ENCODE assay signal across 35 cellular contexts in genomic region chr19:48359123-48359522, GRCh38. TPM values are rescaled to one million over a fixed set of nuclear protein-coding genes. Genes with fewer than 3 reads are reported as not detected.
A peak's percentile ranks its signal among the peaks of the same experiment; 100 is the strongest.
DNase-seq lines count a peak whose midpoint lies in the region; ATAC-seq and TF ChIP-seq lines count a peak whose summit lies in the region.
"Had no signal": no experiment of that assay in that cellular context is flagged by ENCODE, and none has a peak within 500 bp of the region (broad histone marks: within the 10 kb centered on the region; RNA-seq: fewer than 3 reads in every experiment).

No MANE protein-coding gene starts in this region.

- H3K4me3 ChIP-seq in Caco-2 (ENCODE audit: low read depth, low read length) (no peak overlapping the region), HEK293 (ENCODE audit: low read depth, low read length) (no peak overlapping the region), dorsolateral prefrontal cortex (no peak overlapping the region)
- H3K4me3 ChIP-seq: A549; BLaER1; BLaER1 treated with 17β-estradiol and CSF1 and Interleukin-3, amounts not matched to agents 10 nM and 100 nM had no signal

- no peaks in the 10 kb centered on the region for H3K9me3 Mint-ChIP-seq in Caco-2 (ENCODE audit: unreplicated experiment)
- H3K9me3 Mint-ChIP-seq: CD4-positive, alpha-beta memory T cell; CD4-positive, alpha-beta T cell; CD4-positive, CD25-positive, alpha-beta regulatory T cell; CD8-positive, alpha-beta memory T cell; CD8-positive, alpha-beta T cell had no signal

- no peaks in the 10 kb centered on the region for H3K36me3 ChIP-seq in Caco-2 (ENCODE audit: control insufficient read depth, insufficient read depth, low read length)
- H3K36me3 ChIP-seq in HEK293 (ENCODE audit: control insufficient read depth in 2 of 2, insufficient read depth in 1 of 2, low read length in 2 of 2), result peaks cover 3 to 7% of the 10 kb centered on the region in 2 experiments; a peak in 2 of 3 replicates
- H3K36me3 ChIP-seq: BE2C had no signal

- H3K27ac ChIP-seq in HEK293 (ENCODE audit: extremely low read depth, low read depth, low read length), result no peak overlapping the region
- H3K27ac ChIP-seq in RWPE1, result peak overlapping the region; percentile 19; the same call in 1 of the 2 replicates
- H3K27ac ChIP-seq in dorsolateral prefrontal cortex, result no peak overlapping the region
- H3K27ac ChIP-seq: 22Rv1; BLaER1; BLaER1 treated with 17β-estradiol and CSF1 and Interleukin-3, amounts not matched to agents 10 nM and 100 nM; C4-2B had no signal

- H3K9me3 ChIP-seq in Caco-2, result no peaks in the 10 kb centered on the region
- H3K9me3 ChIP-seq in HEK293 (ENCODE audit: control insufficient read depth, insufficient read depth, low read depth, low read length), result no peaks in the 10 kb centered on the region
- H3K9me3 ChIP-seq: A549; BE2C; BLaER1; BLaER1 treated with 17β-estradiol and CSF1 and Interleukin-3, amounts not matched to agents 10 nM and 100 nM had no signal

- H3K27me3 Mint-ChIP-seq in Caco-2 (ENCODE audit: insufficient read depth, unreplicated experiment), result no peaks in the 10 kb centered on the region
- H3K27me3 Mint-ChIP-seq: B cell; CD4-positive, alpha-beta memory T cell; CD4-positive, alpha-beta T cell; CD4-positive, CD25-positive, alpha-beta regulatory T cell; CD8-positive, alpha-beta memory T cell had no signal

- CTCF ChIA-PET in Caco-2 (lab: Charles Lee), result no interaction called here
- CTCF ChIA-PET in HEK293 (lab: Yijun Ruan, JAX), result interaction anchor here (1.2 kb wide), 1 partner anchor 11 kb away, joined by 5 read pairs; no protein-coding TSS in a partner anchor
- CTCF ChIA-PET in RWPE1 (lab: Yijun Ruan, JAX), result no interaction called here

- H3K4me1 Mint-ChIP-seq in Caco-2 (ENCODE audit: low read depth, unreplicated experiment), result peaks cover 25% of the 10 kb centered on the region

- H3K36me3 Mint-ChIP-seq in Caco-2 (ENCODE audit: insufficient read depth, unreplicated experiment), result peaks cover 54% of the 10 kb centered on the region
- H3K36me3 Mint-ChIP-seq: CD4-positive, CD25-positive, alpha-beta regulatory T cell had no signal

- no TSS peak for BruUV-seq in Caco-2 (replicated peaks; lab: Mats Ljungman, UMichigan)

- TF ChIP-seq CTCF in Caco-2 (IDR thresholded peaks at IDR 0.05; ENCODE audit: insufficient read depth in 1 of 2, low read depth in 1 of 2, low read length in 1 of 2, severe bottlenecking in 1 of 2, unreplicated experiment in 1 of 2) (no peak), HEK293 (tag by site-specific recombination; IDR thresholded peaks at IDR 0.05) (no peak), RWPE1 (conservative IDR thresholded peaks at IDR 0.05; ENCODE audit: low read depth) (no peak), dorsolateral prefrontal cortex (IDR thresholded peaks at IDR 0.05 in 54 of 56, conservative IDR thresholded peaks at IDR 0.05 in 2 of 56; ENCODE audit: low read depth in 1 of 56, partially characterized antibody in 56 of 56) (no peak)

- POLR2A ChIA-PET in Caco-2 (lab: Charles Lee) (no interaction called here), HEK293 (lab: Yijun Ruan, JAX) (interaction anchor here (1.4 kb wide), 1 partner anchor 26 kb away, joined by 3 read pairs; no protein-coding TSS in a partner anchor), RWPE1 (lab: Yijun Ruan, JAX; ENCODE audit: low non-redundant PET) (no interaction called here)

- H3K4me1 ChIP-seq in Caco-2 (peaks cover 21% of the 10 kb centered on the region), HEK293 (ENCODE audit: control insufficient read depth, insufficient read depth, low read length) (no peaks in the 10 kb centered on the region)
- H3K4me1 ChIP-seq: BE2C had no signal

- in situ Hi-C loops in G401 (cut with HindIII; ENCODE audit: low sequenced_read_pairs), result no loop called here

- peak overlapping the region; percentile 93 for H3K27ac Mint-ChIP-seq in Caco-2 (ENCODE audit: unreplicated experiment)
- H3K27ac Mint-ChIP-seq: B cell; CD4-positive, alpha-beta memory T cell; CD4-positive, alpha-beta T cell; CD8-positive, alpha-beta T cell had no signal

- no peak overlapping the region for H3K4me3 Mint-ChIP-seq in Caco-2 (ENCODE audit: unreplicated experiment)
- H3K4me3 Mint-ChIP-seq: B cell; CD14-positive monocyte; CD4-positive, alpha-beta memory T cell; CD4-positive, alpha-beta T cell; CD4-positive, CD25-positive, alpha-beta regulatory T cell; CD8-positive, alpha-beta T cell had no signal

- no peak for DNase-seq in Caco-2
- DNase-seq in RWPE1 (ENCODE audit: low spot score), result no peak
- no peak for DNase-seq in left cardiac atrium
- no peak for DNase-seq in dorsolateral prefrontal cortex
- DNase-seq in G401 (ENCODE audit: low spot score), result no peak
- DNase-seq: 8988T; ACHN; AML-193; BE2C; C1 segment of cervical spinal cord; Calu3; CD4-positive, alpha-beta memory T cell; CD4-positive, alpha-beta T cell; CD4-positive, CD25-positive, alpha-beta regulatory T cell; CD8-positive, alpha-beta memory T cell; CD8-positive, alpha-beta T cell; COR-L47; DMS 273 treated with DMSO at 0.1 percent for 48 hours; DMS153; DMS53; DMS79; DMS79 treated with DMSO at 0.1 percent for 48 hours; DND-41; EL had no signal

- ATAC-seq in left cardiac atrium, result no peak
- ATAC-seq: A549; CD8-positive, alpha-beta T cell had no signal

- intact Hi-C loops in Caco-2 (cut with micrococcal nuclease; ENCODE audit: unreplicated experiment), result no loop called here
- intact Hi-C loops in left cardiac atrium (cut with DNase I), result no loop called here
- intact Hi-C loops in dorsolateral prefrontal cortex (cut with DNase I), result no loop called here

- H3K27me3 ChIP-seq in Caco-2 (replicated peaks; ENCODE audit: control insufficient read depth, insufficient read depth, low read length) (no peaks in the 10 kb centered on the region), dorsolateral prefrontal cortex (no peaks in the 10 kb centered on the region)
- H3K27me3 ChIP-seq: BE2C; BLaER1; BLaER1 treated with 17β-estradiol and CSF1 and Interleukin-3, amounts not matched to agents 10 nM and 100 nM had no signal

TF ChIP-seq in HEK293, 187 proteins besides CTCF, POLR2A, EP300 and RAD21:
- peak; percentile 97 for TF ChIP-seq ZNF623 (tag by site-specific recombination; IDR thresholded peaks at IDR 0.05)
- TF ChIP-seq ZNF311 (tag by site-specific recombination; IDR thresholded peaks at IDR 0.05; ENCODE audit: borderline replicate concordance), result no peak

RNA-seq across cellular contexts. Expression of gene TMEM143, which starts 4.6 kb away (rescaled TPM):
- total RNA-seq in Caco-2 (2022) (20.4 and 24.4 TPM in 2 replicates), left cardiac atrium (10 to 100 TPM; 30.5 to 43.0 TPM), dorsolateral prefrontal cortex (10 to 100 TPM in 119 of 120 experiments, 1 to 10 TPM in 1; 9.2 to 32.0 (median 16.5) TPM)
- 7.4 and 9.8 TPM in 2 replicates for total RNA-seq in G401 (2014; rRNA removed; shearing (Covaris generic))

RNA-seq across cellular contexts. Expression of gene SYNGR4, which starts 5.0 kb away (rescaled TPM):
- total RNA-seq in Caco-2 (2022), result 0.32 TPM in 1 of 2 replicates, not detected in the other
- total RNA-seq in left cardiac atrium, result not detected
- 1 to 10 TPM in 5 of 120 experiments, under 1 TPM in 8, not detected in 107; 0.50 to 3.0 (median 0.83) TPM for total RNA-seq in dorsolateral prefrontal cortex
- not detected in 2 replicates for total RNA-seq in G401 (2014; rRNA removed; shearing (Covaris generic))
- total RNA-seq: A172; A673; B cell; Calu3; CD4-positive, alpha-beta memory T cell; CD4-positive, alpha-beta T cell; CD4-positive, CD25-positive, alpha-beta regulatory T cell; CD8-positive, alpha-beta memory T cell; CD8-positive, alpha-beta T cell; Daoy had no signal

RNA-seq across cellular contexts. Expression of gene KDELR1, which starts 32.2 kb away (rescaled TPM):
- 375 and 381 TPM in 2 replicates for total RNA-seq in Caco-2 (2022)
- 100 to 1,000 TPM in 1 of 2 donors, 10 to 100 TPM in 1; 81.4 to 103 TPM for total RNA-seq in left cardiac atrium
- 10 to 100 TPM; 45.9 to 70.8 (median 57.3) TPM for total RNA-seq in dorsolateral prefrontal cortex
- total RNA-seq in G401 (2014; rRNA removed; shearing (Covaris generic)), result 137 and 145 TPM in 2 replicates

RNA-seq across cellular contexts. Expression of gene EMP3, which starts 33.8 kb away (rescaled TPM):
- total RNA-seq in Caco-2 (2022) (6.8 and 11.3 TPM in 2 replicates), left cardiac atrium (10 to 100 TPM; 89.9 TPM), dorsolateral prefrontal cortex (10 to 100 TPM in 87 of 120 experiments, 1 to 10 TPM in 33; 4.7 to 52.1 (median 14.3) TPM)
- 73.8 and 83.8 TPM in 2 replicates for total RNA-seq in G401 (2014; rRNA removed; shearing (Covaris generic))

RNA-seq across cellular contexts. Expression of gene GRIN2D, which starts 34.3 kb away (rescaled TPM):
- 6.5 and 7.3 TPM in 2 replicates for total RNA-seq in Caco-2 (2022)
- total RNA-seq in left cardiac atrium, result under 1 TPM; 0.39 to 0.47 TPM
- 1 to 10 TPM; 1.6 to 8.5 (median 4.6) TPM for total RNA-seq in dorsolateral prefrontal cortex
- total RNA-seq in G401 (2014; rRNA removed; shearing (Covaris generic)), result 5.4 and 6.1 TPM in 2 replicates
- total RNA-seq: A172; B cell; Calu3; CD4-positive, CD25-positive, alpha-beta regulatory T cell; CD8-positive, alpha-beta T cell; Daoy had no signal
